In the genomic region with DNA sequence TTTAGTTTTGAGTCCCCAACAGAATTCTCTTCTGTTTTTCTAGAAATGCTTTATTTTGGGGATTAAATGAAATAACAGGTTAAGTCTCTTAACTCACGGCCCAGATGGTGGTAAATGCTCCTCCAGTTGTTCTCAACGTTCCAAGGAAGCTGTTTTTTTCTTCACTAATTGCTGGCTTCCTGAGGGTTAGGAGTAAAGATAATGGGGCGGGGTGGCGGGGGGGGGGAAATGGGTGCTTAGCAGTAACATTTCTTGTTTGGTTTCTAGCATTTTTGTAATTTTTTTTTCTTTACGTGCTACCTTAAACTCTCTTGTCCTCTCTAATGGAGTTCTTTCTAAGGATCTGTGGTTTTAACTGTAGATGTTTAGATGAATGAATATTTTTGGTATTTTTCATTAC, we compare ENCODE assay signal across 8 cellular contexts.
DNase-seq lines count a peak whose midpoint lies in the region; ATAC-seq and TF ChIP-seq lines count a peak whose summit lies in the region.

No MANE protein-coding gene starts in this region.

- H3K9ac ChIP-seq in KMS-11 = peak overlapping the region; percentile 100; the same call in 1 of the 2 replicates
- H3K9ac ChIP-seq in mucosa of rectum (ENCODE audit: low read depth in 1 of 2, low read length in 2 of 2) = peak overlapping the region; percentile 44 to 99

- DNase-seq in AG10803 (ENCODE audit: low read depth) (peak; percentile 43), cardiac fibroblast (ENCODE audit: low read depth in 2 of 2) (no peak), NCI-H1092 (lab: John Stamatoyannopoulos, UW) (no peak), T-helper 9 cell (no peak), NCI-H2107 treated with DMSO at 0.1 percent for 48 hours (lab: John Stamatoyannopoulos, UW; ENCODE audit: unreplicated experiment) (no peak)

- H3K27me3 ChIP-seq in KMS-11 (ENCODE audit: insufficient read depth, low read depth) = no peaks in the 10 kb centered on the region
- H3K27me3 ChIP-seq in mucosa of rectum (ENCODE audit: control insufficient read depth in 2 of 2, insufficient read depth in 2 of 2, low read length in 2 of 2) = no peaks in the 10 kb centered on the region

- H3K27ac ChIP-seq in KMS-11 (peak overlapping the region; percentile 98; the same call in 1 of the 2 replicates), mucosa of rectum (ENCODE audit: low read depth in 2 of 2, low read length in 2 of 2) (peak overlapping the region; percentile 99)

- H3K36me3 ChIP-seq in KMS-11 (ENCODE audit: insufficient read depth) (peaks cover 48% of the 10 kb centered on the region; the same call in 1 of the 2 replicates), mucosa of rectum (ENCODE audit: control insufficient read depth in 2 of 2, insufficient read depth in 2 of 2, low read length in 2 of 2) (peaks cover 46% of the 10 kb centered on the region in 2 donors)

- H3K79me2 ChIP-seq in KMS-11 (ENCODE audit: insufficient read depth, low read depth) = peaks cover 72% of the 10 kb centered on the region

- H3K4me1 ChIP-seq in KMS-11 (ENCODE audit: low read depth, poor library complexity, severe bottlenecking) (peaks cover 67% of the 10 kb centered on the region), mucosa of rectum (ENCODE audit: control insufficient read depth in 2 of 2, insufficient read depth in 2 of 2, low read length in 2 of 2) (peaks cover 44% of the 10 kb centered on the region in 2 donors)

- ATAC-seq in HG02763 (IDR thresholded peaks at IDR 0.05; ENCODE audit: unreplicated experiment) = no peak

- H2AFZ ChIP-seq in KMS-11 (ENCODE audit: low read depth) = no peak overlapping the region

- peaks cover 46% of the 10 kb centered on the region for H4K20me1 ChIP-seq in KMS-11 (ENCODE audit: insufficient read depth)

- peak overlapping the region; percentile 75 for H3K4me2 ChIP-seq in KMS-11

- no peaks in the 10 kb centered on the region for H3K9me3 ChIP-seq in mucosa of rectum (ENCODE audit: control insufficient read depth in 2 of 2, low read length in 2 of 2)

- no peak for TF ChIP-seq CTCF in AG10803 (conservative IDR thresholded peaks at IDR 0.05; ENCODE audit: low read length)
- TF ChIP-seq CTCF in KMS-11 (conservative IDR thresholded peaks at IDR 0.05; ENCODE audit: low read depth, low read length) = no peak
- TF ChIP-seq CTCF in cardiac fibroblast (IDR thresholded peaks at IDR 0.05; ENCODE audit: low read depth, low read length) = no peak

- H3K4me3 ChIP-seq in AG10803 (ENCODE audit: low read length) = peak overlapping the region; percentile 90
- H3K4me3 ChIP-seq in KMS-11 (IDR thresholded peaks at IDR 0.05; ENCODE audit: insufficient read depth, low read depth, low read length) = no peak overlapping the region
- peak overlapping the region; percentile 53 to 94 for H3K4me3 ChIP-seq in cardiac fibroblast (replicated peaks in 1 of 2; ENCODE audit: low read depth in 2 of 2, low read length in 2 of 2)
- H3K4me3 ChIP-seq in mucosa of rectum (ENCODE audit: low read length in 2 of 2) = peak overlapping the region; percentile 83 to 84
